12 cellular contexts compared by ENCODE assay signal in the genomic region with DNA sequence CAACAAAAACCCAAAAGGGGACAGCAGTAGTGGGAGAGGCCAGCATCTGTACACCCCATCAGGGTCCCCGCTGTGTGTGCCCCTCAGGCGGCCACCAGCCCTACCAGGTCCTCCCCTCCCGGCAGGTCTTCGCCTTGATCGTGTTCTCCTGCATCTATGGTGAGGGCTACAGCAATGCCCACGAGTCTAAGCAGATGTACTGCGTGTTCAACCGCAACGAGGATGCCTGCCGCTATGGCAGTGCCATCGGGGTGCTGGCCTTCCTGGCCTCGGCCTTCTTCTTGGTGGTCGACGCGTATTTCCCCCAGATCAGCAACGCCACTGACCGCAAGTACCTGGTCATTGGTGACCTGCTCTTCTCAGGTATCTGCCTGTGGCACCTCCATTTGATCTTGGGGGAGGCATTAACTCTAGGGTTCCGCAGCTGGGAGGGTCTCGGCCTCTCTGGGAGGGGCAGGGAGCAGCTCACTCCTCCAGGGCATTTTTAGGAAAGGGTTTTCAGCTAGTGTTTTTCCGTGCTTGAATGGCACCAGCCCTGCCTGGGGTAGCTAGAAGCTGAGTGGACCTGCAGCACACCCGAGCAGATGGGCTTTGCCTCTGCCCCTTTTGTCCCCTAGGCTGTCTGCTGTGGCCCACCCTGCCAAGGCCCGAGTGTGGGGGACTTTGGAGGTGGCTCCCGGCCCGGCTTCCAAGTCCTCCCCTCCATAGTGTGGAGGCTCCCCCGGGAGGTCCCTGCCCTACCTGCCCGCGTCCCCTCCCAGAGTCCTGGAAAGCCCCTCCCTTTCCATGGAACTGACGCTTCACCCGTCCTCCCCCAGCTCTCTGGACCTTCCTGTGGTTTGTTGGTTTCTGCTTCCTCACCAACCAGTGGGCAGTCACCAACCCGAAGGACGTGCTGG. TPM values are rescaled to one million over a fixed set of nuclear protein-coding genes. Genes with fewer than 3 reads are reported as not detected.
DNase-seq lines count a peak whose midpoint lies in the region; ATAC-seq and TF ChIP-seq lines count a peak whose summit lies in the region.
"Had no signal": no experiment of that assay in that cellular context is flagged by ENCODE, and none has a peak within 500 bp of the region (broad histone marks: within the 10 kb centered on the region; RNA-seq: fewer than 3 reads in every experiment).

No MANE protein-coding gene starts in this region.

- H4K20me1 ChIP-seq in GM23338 (replicated peaks; ENCODE audit: insufficient read depth): peaks cover 4% of the 10 kb centered on the region; the same call in 1 of the 2 replicates

- no peak for TF ChIP-seq CTCF in activated CD8-positive, alpha-beta T cell treated with anti-CD3 and anti-CD28 coated beads for 36 hours (IDR thresholded peaks at IDR 0.05)
- TF ChIP-seq CTCF in GM23338 (conservative IDR thresholded peaks at IDR 0.05; ENCODE audit: low read depth in 2 of 2): no peak

- H3K27ac ChIP-seq in GM23338 (ENCODE audit: low read depth): no peak overlapping the region
- H3K27ac ChIP-seq: HL-60 had no signal

- ATAC-seq in activated CD8-positive, alpha-beta T cell treated with anti-CD3 and anti-CD28 coated beads for 36 hours: no peak
- ATAC-seq in activated CD8-positive, alpha-beta T cell treated with anti-CD3 and anti-CD28 coated beads, Interleukin-2, amount 10 ng/mL, durations not matched to agents 7 days and 5 days: no peak
- ATAC-seq in stimulated activated effector memory CD8-positive, alpha-beta T cell treated with anti-CD3 and anti-CD28 coated beads, Interleukin-12 subunit alpha, Interleukin-12 subunit beta, amount 100 ng/mL, for 72 hours: no peak
- no peak for ATAC-seq in GM23338
- ATAC-seq: left cardiac atrium had no signal

- H3K9me3 Mint-ChIP-seq in activated CD8-positive, alpha-beta T cell treated with anti-CD3 and anti-CD28 coated beads for 36 hours: no peaks in the 10 kb centered on the region
- H3K9me3 Mint-ChIP-seq in activated CD8-positive, alpha-beta T cell treated with anti-CD3 and anti-CD28 coated beads, Interleukin-2, amount 10 ng/mL, durations not matched to agents 7 days and 5 days (ENCODE audit: insufficient read depth): no peaks in the 10 kb centered on the region
- H3K9me3 Mint-ChIP-seq in dendritic cell treated with granulocyte-macrophage colony-stimulating factor and Interleukin-4, amounts not matched to agents 40 ng/mL and 50 ng/mL, for 4 days: no peaks in the 10 kb centered on the region
- no peaks in the 10 kb centered on the region for H3K9me3 Mint-ChIP-seq in stimulated activated effector memory CD8-positive, alpha-beta T cell treated with anti-CD3 and anti-CD28 coated beads, Interleukin-12 subunit alpha, Interleukin-12 subunit beta, amount 100 ng/mL, for 72 hours
- H3K9me3 Mint-ChIP-seq in GM23338: no peaks in the 10 kb centered on the region; the same call in 1 of the 3 replicates

- H3K4me3 ChIP-seq in GM23338: no peak overlapping the region

- peaks cover 12% of the 10 kb centered on the region; the same call in 1 of the 2 replicates for H3F3A ChIP-seq in GM23338 (replicated peaks; ENCODE audit: low read depth)

- no peaks in the 10 kb centered on the region for H3K27me3 Mint-ChIP-seq in activated CD8-positive, alpha-beta T cell treated with anti-CD3 and anti-CD28 coated beads for 36 hours
- H3K27me3 Mint-ChIP-seq in activated CD8-positive, alpha-beta T cell treated with anti-CD3 and anti-CD28 coated beads, Interleukin-2, amount 10 ng/mL, durations not matched to agents 7 days and 5 days (ENCODE audit: low read depth): no peaks in the 10 kb centered on the region
- peaks cover 4% of the 10 kb centered on the region for H3K27me3 Mint-ChIP-seq in dendritic cell treated with granulocyte-macrophage colony-stimulating factor and Interleukin-4, amounts not matched to agents 40 ng/mL and 50 ng/mL, for 4 days
- H3K27me3 Mint-ChIP-seq in GM23338 (ENCODE audit: insufficient read depth, low read depth, poor library complexity): peaks cover 34% of the 10 kb centered on the region

- H3K4me2 ChIP-seq in GM23338: no peak overlapping the region

- H3K36me3 Mint-ChIP-seq in activated CD8-positive, alpha-beta T cell treated with anti-CD3 and anti-CD28 coated beads for 36 hours (ENCODE audit: low read depth): peaks cover 43% of the 10 kb centered on the region
- peaks cover 26% of the 10 kb centered on the region for H3K36me3 Mint-ChIP-seq in activated CD8-positive, alpha-beta T cell treated with anti-CD3 and anti-CD28 coated beads, Interleukin-2, amount 10 ng/mL, durations not matched to agents 7 days and 5 days (ENCODE audit: low read depth)
- H3K36me3 Mint-ChIP-seq in dendritic cell treated with granulocyte-macrophage colony-stimulating factor and Interleukin-4, amounts not matched to agents 40 ng/mL and 50 ng/mL, for 4 days (ENCODE audit: low read depth): peaks cover 73% of the 10 kb centered on the region
- peaks cover 72% of the 10 kb centered on the region for H3K36me3 Mint-ChIP-seq in stimulated activated effector memory CD8-positive, alpha-beta T cell treated with anti-CD3 and anti-CD28 coated beads, Interleukin-12 subunit alpha, Interleukin-12 subunit beta, amount 100 ng/mL, for 72 hours
- peaks cover 39% of the 10 kb centered on the region for H3K36me3 Mint-ChIP-seq in GM23338 (ENCODE audit: low read depth)

- H3K36me3 ChIP-seq in GM23338 (ENCODE audit: insufficient read depth): no peaks in the 10 kb centered on the region

- no peak for DNase-seq in activated CD8-positive, alpha-beta T cell treated with anti-CD3 and anti-CD28 coated beads for 36 hours
- DNase-seq in activated CD8-positive, alpha-beta T cell treated with anti-CD3 and anti-CD28 coated beads, Interleukin-2, amount 10 ng/mL, durations not matched to agents 7 days and 5 days: no peak
- DNase-seq in OCI-M1 (lab: John Stamatoyannopoulos, UW) (peak; percentile 14), NCI-H2196 (lab: John Stamatoyannopoulos, UW; ENCODE audit: unreplicated experiment) (no peak), GM23338 (ENCODE audit: low spot score) (no peak)
- DNase-seq in stimulated activated effector memory CD8-positive, alpha-beta T cell treated with anti-CD3 and anti-CD28 coated beads, Interleukin-12 subunit alpha, Interleukin-12 subunit beta, amount 100 ng/mL, for 72 hours (ENCODE audit: low spot score in 2 of 2): no peak
- no peak for DNase-seq in stimulated activated CD4-positive, alpha-beta T cell treated with anti-CD3 and anti-CD28 coated beads, Interleukin-1b, Interleukin-23, amount 100 ng/mL, for 48 hours
- DNase-seq: left cardiac atrium, NCI-H1417 had no signal

- peaks cover 46% of the 10 kb centered on the region for H3K4me1 Mint-ChIP-seq in activated CD8-positive, alpha-beta T cell treated with anti-CD3 and anti-CD28 coated beads for 36 hours (ENCODE audit: low read depth)
- H3K4me1 Mint-ChIP-seq in activated CD8-positive, alpha-beta T cell treated with anti-CD3 and anti-CD28 coated beads, Interleukin-2, amount 10 ng/mL, durations not matched to agents 7 days and 5 days (ENCODE audit: low read depth): peaks cover 60% of the 10 kb centered on the region
- peaks cover 64% of the 10 kb centered on the region for H3K4me1 Mint-ChIP-seq in dendritic cell treated with granulocyte-macrophage colony-stimulating factor and Interleukin-4, amounts not matched to agents 40 ng/mL and 50 ng/mL, for 4 days (ENCODE audit: low read depth)
- peaks cover 57% of the 10 kb centered on the region for H3K4me1 Mint-ChIP-seq in stimulated activated effector memory CD8-positive, alpha-beta T cell treated with anti-CD3 and anti-CD28 coated beads, Interleukin-12 subunit alpha, Interleukin-12 subunit beta, amount 100 ng/mL, for 72 hours
- peaks cover 46% of the 10 kb centered on the region for H3K4me1 Mint-ChIP-seq in GM23338

- H3K79me2 ChIP-seq in GM23338 (replicated peaks; ENCODE audit: insufficient read depth): no peaks in the 10 kb centered on the region

- no peaks in the 10 kb centered on the region for H3K27me3 ChIP-seq in GM23338 (ENCODE audit: insufficient read depth)

- peak overlapping the region; percentile 76 for H3K4me3 Mint-ChIP-seq in activated CD8-positive, alpha-beta T cell treated with anti-CD3 and anti-CD28 coated beads for 36 hours
- no peak overlapping the region for H3K4me3 Mint-ChIP-seq in activated CD8-positive, alpha-beta T cell treated with anti-CD3 and anti-CD28 coated beads, Interleukin-2, amount 10 ng/mL, durations not matched to agents 7 days and 5 days
- H3K4me3 Mint-ChIP-seq in dendritic cell treated with granulocyte-macrophage colony-stimulating factor and Interleukin-4, amounts not matched to agents 40 ng/mL and 50 ng/mL, for 4 days: peak overlapping the region; percentile 87
- H3K4me3 Mint-ChIP-seq in stimulated activated effector memory CD8-positive, alpha-beta T cell treated with anti-CD3 and anti-CD28 coated beads, Interleukin-12 subunit alpha, Interleukin-12 subunit beta, amount 100 ng/mL, for 72 hours: peak overlapping the region; percentile 69
- H3K4me3 Mint-ChIP-seq in GM23338: no peak overlapping the region; the same call in 2 of the 3 replicates

- POLR2A ChIA-PET in activated CD8-positive, alpha-beta T cell treated with anti-CD3 and anti-CD28 coated beads for 36 hours (lab: Charles Lee): interaction anchor here (0.9 to 10.2 kb wide), 11 partner anchors 9 to 58 kb away, joined by 3 to 100 read pairs (median 5); a partner anchor contains a TSS
- POLR2A ChIA-PET in activated CD8-positive, alpha-beta T cell treated with anti-CD3 and anti-CD28 coated beads, Interleukin-2, amount 10 ng/mL, durations not matched to agents 7 days and 5 days (lab: Charles Lee): interaction anchor here (1.2 kb wide), 1 partner anchor 16 kb away, joined by 3 read pairs; a partner anchor contains a TSS

- peaks cover 18% of the 10 kb centered on the region for H3K4me1 ChIP-seq in GM23338 (ENCODE audit: insufficient read depth)

- intact Hi-C loops in activated CD8-positive, alpha-beta T cell treated with anti-CD3 and anti-CD28 coated beads for 36 hours (cut with micrococcal nuclease): no loop called here
- intact Hi-C loops in dendritic cell treated with granulocyte-macrophage colony-stimulating factor and Interleukin-4, amounts not matched to agents 40 ng/mL and 50 ng/mL, for 4 days (cut with micrococcal nuclease): loop anchor here (5.0 kb wide), 1 partner anchor 39 kb away; a partner anchor contains a TSS

- no peaks in the 10 kb centered on the region for H3K9me2 ChIP-seq in GM23338 (ENCODE audit: insufficient read depth)

- CTCF ChIA-PET in activated CD8-positive, alpha-beta T cell treated with anti-CD3 and anti-CD28 coated beads for 36 hours (lab: Charles Lee): interaction anchor here (0.9 to 1.2 kb wide), 2 partner anchors 86 to 87 kb away, joined by 3 read pairs; no protein-coding TSS in a partner anchor
- CTCF ChIA-PET in activated CD8-positive, alpha-beta T cell treated with anti-CD3 and anti-CD28 coated beads, Interleukin-2, amount 10 ng/mL, durations not matched to agents 7 days and 5 days (lab: Charles Lee): interaction anchor here (1.3 kb wide), 1 partner anchor 33 kb away, joined by 4 read pairs; no protein-coding TSS in a partner anchor

- H2AFZ ChIP-seq in GM23338: no peak overlapping the region

- peak overlapping the region; percentile 64 for H3K27ac Mint-ChIP-seq in activated CD8-positive, alpha-beta T cell treated with anti-CD3 and anti-CD28 coated beads for 36 hours
- H3K27ac Mint-ChIP-seq in activated CD8-positive, alpha-beta T cell treated with anti-CD3 and anti-CD28 coated beads, Interleukin-2, amount 10 ng/mL, durations not matched to agents 7 days and 5 days: no peak overlapping the region
- peak overlapping the region; percentile 97 for H3K27ac Mint-ChIP-seq in dendritic cell treated with granulocyte-macrophage colony-stimulating factor and Interleukin-4, amounts not matched to agents 40 ng/mL and 50 ng/mL, for 4 days
- peak overlapping the region; percentile 94 for H3K27ac Mint-ChIP-seq in stimulated activated effector memory CD8-positive, alpha-beta T cell treated with anti-CD3 and anti-CD28 coated beads, Interleukin-12 subunit alpha, Interleukin-12 subunit beta, amount 100 ng/mL, for 72 hours
- H3K27ac Mint-ChIP-seq in GM23338: no peak overlapping the region; the same call in 1 of the 2 replicates

RNA-seq across cellular contexts. Expression of a gene that starts 2.6 kb away (rescaled TPM):
- 10 to 100 TPM; 92.6 to 95.1 TPM for total RNA-seq in activated CD8-positive, alpha-beta T cell treated with anti-CD3 and anti-CD28 coated beads for 36 hours
- 10 to 100 TPM; 41.1 to 44.3 TPM for total RNA-seq in activated CD8-positive, alpha-beta T cell treated with anti-CD3 and anti-CD28 coated beads, Interleukin-2, amount 10 ng/mL, durations not matched to agents 7 days and 5 days
- 33.0 and 61.6 TPM in 2 replicates for total RNA-seq in GM23338 (2014; rRNA removed; shearing (Covaris generic))
- 43.1 and 46.9 TPM in 2 replicates for polyA plus RNA-seq in GM23338 (2016; fragmentation: Nextera tagmentation; extraction: Ambion mirVana)

RNA-seq across cellular contexts. Expression of a gene that starts 15.9 kb away (rescaled TPM):
- 100 to 1,000 TPM; 175 to 179 TPM for total RNA-seq in activated CD8-positive, alpha-beta T cell treated with anti-CD3 and anti-CD28 coated beads for 36 hours
- total RNA-seq in activated CD8-positive, alpha-beta T cell treated with anti-CD3 and anti-CD28 coated beads, Interleukin-2, amount 10 ng/mL, durations not matched to agents 7 days and 5 days: 100 to 1,000 TPM; 139 to 142 TPM
- 83.7 and 84.4 TPM in 2 replicates for total RNA-seq in GM23338 (2014; rRNA removed; shearing (Covaris generic))
- 74.5 and 74.6 TPM in 2 replicates for polyA plus RNA-seq in GM23338 (2016; fragmentation: Nextera tagmentation; extraction: Ambion mirVana)

RNA-seq across cellular contexts. Expression of a gene that starts 16.2 kb away (rescaled TPM):
- 10 to 100 TPM; 20.8 to 27.9 TPM for total RNA-seq in activated CD8-positive, alpha-beta T cell treated with anti-CD3 and anti-CD28 coated beads for 36 hours
- total RNA-seq in activated CD8-positive, alpha-beta T cell treated with anti-CD3 and anti-CD28 coated beads, Interleukin-2, amount 10 ng/mL, durations not matched to agents 7 days and 5 days: 10 to 100 TPM; 17.7 to 20.7 TPM
- total RNA-seq in GM23338 (2014; rRNA removed; shearing (Covaris generic)): 43.0 and 47.5 TPM in 2 replicates
- polyA plus RNA-seq in GM23338 (2016; fragmentation: Nextera tagmentation; extraction: Ambion mirVana): 36.8 and 38.0 TPM in 2 replicates

RNA-seq across cellular contexts. Expression of a gene that starts 24.8 kb away (rescaled TPM):
- under 1 TPM in 1 of 2 experiments, not detected in 1; 0.51 TPM for total RNA-seq in activated CD8-positive, alpha-beta T cell treated with anti-CD3 and anti-CD28 coated beads for 36 hours
- total RNA-seq in activated CD8-positive, alpha-beta T cell treated with anti-CD3 and anti-CD28 coated beads, Interleukin-2, amount 10 ng/mL, durations not matched to agents 7 days and 5 days: not detected
- total RNA-seq in GM23338 (2014; rRNA removed; shearing (Covaris generic)): not detected in 2 replicates
- not detected in 2 replicates for polyA plus RNA-seq in GM23338 (2016; fragmentation: Nextera tagmentation; extraction: Ambion mirVana)
- total RNA-seq: left cardiac atrium had no signal
- polyA plus RNA-seq: AG04450 had no signal

RNA-seq across cellular contexts. Expression of a gene that starts 40.4 kb away (rescaled TPM):
- 100 to 1,000 TPM; 182 to 197 TPM for total RNA-seq in activated CD8-positive, alpha-beta T cell treated with anti-CD3 and anti-CD28 coated beads for 36 hours
- total RNA-seq in activated CD8-positive, alpha-beta T cell treated with anti-CD3 and anti-CD28 coated beads, Interleukin-2, amount 10 ng/mL, durations not matched to agents 7 days and 5 days: 100 to 1,000 TPM; 258 to 278 TPM
- 1.2 and 2.2 TPM in 2 replicates for total RNA-seq in GM23338 (2014; rRNA removed; shearing (Covaris generic))
- polyA plus RNA-seq in GM23338 (2016; fragmentation: Nextera tagmentation; extraction: Ambion mirVana): 1.3 and 1.8 TPM in 2 replicates
- polyA plus RNA-seq: AG04450 had no signal

Comparison
In these comparisons a context has a peak if more than half of its experiments do, and no peak if none do; other contexts are left out.
1. H3K27ac Mint-ChIP-seq: peak in activated CD8-positive, alpha-beta T cell treated with anti-CD3 and anti-CD28 coated beads for 36 hours (single experiment), dendritic cell treated with granulocyte-macrophage colony-stimulating factor and Interleukin-4, amounts not matched to agents 40 ng/mL and 50 ng/mL, for 4 days (single experiment) and stimulated activated effector memory CD8-positive, alpha-beta T cell treated with anti-CD3 and anti-CD28 coated beads, Interleukin-12 subunit alpha, Interleukin-12 subunit beta, amount 100 ng/mL, for 72 hours (single experiment); none in activated CD8-positive, alpha-beta T cell treated with anti-CD3 and anti-CD28 coated beads, Interleukin-2, amount 10 ng/mL, durations not matched to agents 7 days and 5 days (single experiment) and GM23338 (single experiment).
2. H3K4me3 Mint-ChIP-seq: peak in activated CD8-positive, alpha-beta T cell treated with anti-CD3 and anti-CD28 coated beads for 36 hours (single experiment), dendritic cell treated with granulocyte-macrophage colony-stimulating factor and Interleukin-4, amounts not matched to agents 40 ng/mL and 50 ng/mL, for 4 days (single experiment) and stimulated activated effector memory CD8-positive, alpha-beta T cell treated with anti-CD3 and anti-CD28 coated beads, Interleukin-12 subunit alpha, Interleukin-12 subunit beta, amount 100 ng/mL, for 72 hours (single experiment); none in activated CD8-positive, alpha-beta T cell treated with anti-CD3 and anti-CD28 coated beads, Interleukin-2, amount 10 ng/mL, durations not matched to agents 7 days and 5 days (single experiment) and GM23338 (single experiment).